In the genomic region with DNA sequence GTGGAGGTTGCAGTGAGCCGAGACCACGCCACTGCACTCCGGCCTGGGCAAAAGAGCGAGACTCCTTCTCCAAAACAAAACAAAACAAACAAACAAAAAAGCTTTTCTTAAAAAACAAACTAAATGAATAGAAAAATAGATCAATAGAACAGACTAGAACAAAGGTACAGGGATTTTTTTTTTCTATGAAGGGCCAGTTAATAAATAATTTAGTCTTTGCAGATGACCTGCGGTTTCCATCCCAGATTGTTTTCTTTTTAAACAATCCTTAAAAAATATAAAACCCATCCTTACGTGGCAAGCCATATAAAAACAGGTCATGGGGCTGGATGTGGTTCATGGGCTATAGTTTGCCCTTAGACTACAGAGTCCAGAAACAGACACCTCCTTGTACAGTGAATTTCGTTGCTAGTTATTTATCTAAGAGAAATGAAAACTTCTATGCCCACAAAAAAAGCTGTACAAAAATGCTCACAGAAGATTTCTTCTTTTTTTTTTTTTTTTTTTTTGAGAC, we compare ENCODE assay signal across 36 cellular contexts.
"Had no signal": no experiment of that assay in that cellular context is flagged by ENCODE, and none has a peak within 500 bp of the region (broad histone marks: within the 10 kb centered on the region; RNA-seq: fewer than 3 reads in every experiment).

No MANE protein-coding gene starts in this region.

- H3K36me3 ChIP-seq: adrenal gland had no signal

- H3K27me3 ChIP-seq: adrenal gland, body of pancreas had no signal

- H3K27ac ChIP-seq: adrenal gland, body of pancreas, KMS-11, PC-9, RWPE1, VCaP had no signal

- H3K4me3 ChIP-seq: adrenal gland, body of pancreas, PC-9 had no signal

- ATAC-seq: activated naive CD4-positive, alpha-beta T cell treated with anti-CD3 and anti-CD28 coated beads, Interleukin-2, amount 50 U/mL, for 72 hours; activated T-cell treated with anti-CD3 and anti-CD28 coated beads, Interleukin-2, amount 50 U/mL, for 4 hours; body of pancreas; Right ventricle myocardium inferior had no signal

- DNase-seq: activated B cell treated with CpG ODN at 0.5 μM for 24 hours; activated CD4-positive, alpha-beta memory T cell treated with anti-CD3 and anti-CD28 coated beads for 36 hours; activated CD4-positive, alpha-beta T cell treated with anti-CD3 and anti-CD28 coated beads for 4 hours; activated CD4-positive, alpha-beta T cell treated with anti-CD3 and anti-CD28 coated beads, Interleukin-2, amount 50 U/mL, for 1 hour; activated CD4-positive, CD25-positive, alpha-beta regulatory T cell treated with anti-CD3 and anti-CD28 coated beads, Interleukin-2, amount 50 U/mL, for 72 hours; activated CD8-positive, alpha-beta memory T cell treated with anti-CD3 and anti-CD28 coated beads, Interleukin-2, amount 50 U/mL, for 4 hours; activated gamma-delta T cell treated with Interleukin-2 at 50 U/mL for 16 hours; activated naive CD4-positive, alpha-beta T cell treated with anti-CD3 and anti-CD28 coated beads for 36 hours; activated T-cell treated with anti-CD3 and anti-CD28 coated beads for 4 hours; activated T-cell treated with anti-CD3 and anti-CD28 coated beads, Interleukin-2, amount 50 U/mL, for 4 hours; adrenal gland; body of pancreas; caudate nucleus; MM.1S; MV-4-11; NCI-H1092; NCI-H1436 treated with DMSO at 0.1 percent for 48 hours; NCI-H1694 treated with DMSO at 0.1 percent for 48 hours; NCI-H2029; NCI-H2107; NCI-H2171; NCI-H510A; NCI-H526; NCI-H748 treated with DMSO at 0.1 percent for 48 hours; NK-92 treated with Interleukin-12 subunit alpha and Interleukin-12 subunit beta, amount 100 ng/mL, for 24 hours; PC-9; SIG-M5; SW 1271; T-helper 1 cell; T-helper 2 cell; T-helper 9 cell had no signal
